Comparison of ENCODE assay signal across 8 cellular contexts in genomic region chr21:45643021-45643980, GRCh38. TPM values are rescaled to one million over a fixed set of nuclear protein-coding genes. Genes with fewer than 3 reads are reported as not detected.
A peak's percentile ranks its signal among the peaks of the same experiment; 100 is the strongest.
DNase-seq lines count a peak whose midpoint lies in the region; ATAC-seq, FAIRE-seq and TF ChIP-seq lines count a peak whose summit lies in the region.

Gene PCBP3, plus strand, starts transcription at chr21:45643725. Its CDS starts 206,361 bp downstream, at chr21:45850086.

- peaks cover 40% of the 10 kb centered on the region for H3K4me1 Mint-ChIP-seq in activated B cell treated with CpG ODN at 0.5 μM for 24 hours

- no peaks in the 10 kb centered on the region for H3K9me3 Mint-ChIP-seq in activated B cell treated with CpG ODN at 0.5 μM for 24 hours

- ATAC-seq in HG02885 (IDR thresholded peaks at IDR 0.05; ENCODE audit: poor library complexity, unreplicated experiment) (peak; percentile 76), activated B cell treated with CpG ODN at 0.5 μM for 24 hours (ENCODE audit: low read depth) (peak; percentile 79), GM18870 (IDR thresholded peaks at IDR 0.05; ENCODE audit: unreplicated experiment) (no peak)

- no peak for FAIRE-seq in bronchial epithelial cell (lab: Jason Lieb, UNC)

- H3K4me3 ChIP-seq in bronchial epithelial cell (ENCODE audit: low read depth, low read length) = peak within 1 kb of the TSS; percentile 14

- H3K27me3 ChIP-seq in bronchial epithelial cell (ENCODE audit: control insufficient read depth, insufficient read depth, low read length) = peaks cover 8% of the 10 kb centered on the region

- intact Hi-C loops in activated B cell treated with CpG ODN at 0.5 μM for 24 hours (cut with micrococcal nuclease) = loop anchor here (1.0 to 10.0 kb wide), 3 partner anchors 52 to 768 kb away; partner anchors contain the start of genes POFUT2 and PTTG1IP

- POLR2A ChIA-PET in activated B cell treated with CpG ODN at 0.5 μM for 24 hours (lab: Charles Lee) = no interaction called here

- DNase-seq in GM13976 (ENCODE audit: low spot score) = peak; percentile 97
- peak; percentile 76 for DNase-seq in NCI-H2107 treated with DMSO at 0.1 percent for 48 hours (lab: John Stamatoyannopoulos, UW; ENCODE audit: unreplicated experiment)
- DNase-seq in activated B cell treated with CpG ODN at 0.5 μM for 24 hours = peak; percentile 75
- peak; percentile 31 for DNase-seq in bronchial epithelial cell (ENCODE audit: low read depth)
- DNase-seq in inferior parietal cortex (ENCODE audit: extremely low spot score) = peak; percentile 84
- peak; percentile 95 to 97 for DNase-seq in stimulated activated CD4-positive, alpha-beta T cell treated with anti-CD3 and anti-CD28 coated beads, Interleukin-12 subunit alpha, Interleukin-12 subunit beta, amount 100 ng/mL, for 24 hours (ENCODE audit: low read depth in 2 of 2)

- CTCF ChIA-PET in activated B cell treated with CpG ODN at 0.5 μM for 24 hours (lab: Charles Lee) = no interaction called here

- in situ Hi-C loops in GM13976 (cut with MboI; ENCODE audit: low sequenced_read_pairs, unreplicated experiment) = no loop called here

- H3K27me3 Mint-ChIP-seq in activated B cell treated with CpG ODN at 0.5 μM for 24 hours = peaks cover 32% of the 10 kb centered on the region

- no peaks in the 10 kb centered on the region for H3K36me3 ChIP-seq in bronchial epithelial cell (ENCODE audit: control insufficient read depth, insufficient read depth, low read length)

- TF ChIP-seq CTCF in GM13976 (IDR thresholded peaks at IDR 0.05; ENCODE audit: borderline replicate concordance, control extremely low read depth, extremely low read depth, insufficient read depth, missing control alignments) = no peak
- no peak for TF ChIP-seq CTCF in activated B cell treated with CpG ODN at 0.5 μM for 24 hours (IDR thresholded peaks at IDR 0.05)
- TF ChIP-seq CTCF in bronchial epithelial cell (IDR thresholded peaks at IDR 0.05; ENCODE audit: insufficient read depth, low read length, severe bottlenecking) = no peak

- H3K4me3 Mint-ChIP-seq in activated B cell treated with CpG ODN at 0.5 μM for 24 hours = peak within 1 kb of the TSS; percentile 67

- H3K36me3 Mint-ChIP-seq in activated B cell treated with CpG ODN at 0.5 μM for 24 hours (ENCODE audit: low read depth) = no peaks in the 10 kb centered on the region

- no peak within 1 kb of the TSS for H3K27ac Mint-ChIP-seq in activated B cell treated with CpG ODN at 0.5 μM for 24 hours

RNA-seq across cellular contexts. Expression of gene PCBP3, which starts in this region (rescaled TPM):
- total RNA-seq in activated B cell treated with CpG ODN at 0.5 μM for 24 hours (not detected in 2 replicates), bronchial epithelial cell (0.13 TPM in 1 of 2 replicates, not detected in the other)

Comparison
In these comparisons a context has a peak if more than half of its experiments do, and no peak if none do; other contexts are left out.
1. Peak in DNase-seq and ATAC-seq in activated B cell treated with CpG ODN at 0.5 μM for 24 hours; RNA of the gene not detected or under 1 TPM.
2. Peak in DNase-seq and H3K4me3 ChIP-seq in bronchial epithelial cell; RNA of the gene not detected or under 1 TPM.
3. DNase-seq: peak in every context shown above with its lines; median percentile 97 in GM13976; 96 in stimulated activated CD4-positive, alpha-beta T cell treated with anti-CD3 and anti-CD28 coated beads, Interleukin-12 subunit alpha, Interleukin-12 subunit beta, amount 100 ng/mL, for 24 hours; 84 in inferior parietal cortex; 76 in NCI-H2107 treated with DMSO at 0.1 percent for 48 hours; 75 in activated B cell treated with CpG ODN at 0.5 μM for 24 hours; 31 in bronchial epithelial cell.